Comparison of ENCODE assay signal across 8 cellular contexts in the genomic region with DNA sequence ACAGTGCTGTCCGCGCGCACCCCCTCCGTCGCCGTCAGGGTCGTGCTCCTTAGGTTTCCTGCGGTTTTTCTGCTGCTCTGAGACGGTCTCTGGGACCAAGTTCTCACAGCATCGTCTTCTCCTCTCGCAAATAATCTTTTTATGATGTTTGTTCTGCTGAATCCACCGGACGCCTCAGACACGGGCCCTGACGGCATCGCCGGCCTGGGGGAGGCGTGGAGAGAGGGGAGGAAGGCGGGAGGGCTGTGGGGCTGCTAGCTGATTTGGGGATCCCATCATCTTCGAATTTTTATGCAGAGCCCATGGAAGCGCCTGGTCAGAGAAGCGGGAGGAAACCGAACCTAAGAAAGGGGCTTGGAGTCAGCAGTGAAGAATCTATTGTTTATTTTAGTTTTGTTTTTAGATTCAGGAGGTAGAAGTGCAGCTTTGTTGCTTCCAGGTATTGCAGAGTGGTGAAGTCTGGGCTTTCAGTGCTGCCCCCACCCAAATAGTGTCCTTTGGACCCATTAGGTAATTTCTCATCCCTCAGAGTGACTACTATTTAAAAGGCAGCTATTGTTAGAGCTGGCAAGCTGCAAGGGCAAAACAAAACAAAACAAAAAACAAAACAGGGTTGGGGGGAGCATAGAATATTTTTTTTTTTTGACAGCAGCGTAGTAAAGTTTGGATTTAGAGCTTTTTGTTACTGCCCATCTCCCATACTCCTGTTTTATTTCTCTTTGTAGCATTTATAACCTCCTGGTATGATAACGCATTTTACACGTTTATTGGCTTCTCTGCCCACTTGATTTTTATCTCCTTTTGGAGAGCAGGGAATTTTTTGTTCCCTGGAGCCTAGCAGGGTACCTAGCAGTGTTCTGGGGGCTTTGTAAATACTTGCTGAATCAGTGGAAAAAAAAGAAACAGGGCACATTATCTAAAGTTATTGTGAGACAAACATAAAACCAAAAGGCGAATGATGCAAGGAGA.
DNase-seq lines count a peak whose midpoint lies in the region; ATAC-seq, FAIRE-seq and TF ChIP-seq lines count a peak whose summit lies in the region.

No MANE protein-coding gene starts in this region.

- TF ChIP-seq POLR2A in gastrocnemius medialis (IDR thresholded peaks at IDR 0.05) = no peak

- no peak for FAIRE-seq in HTR-8/SVneo (lab: Jason Lieb, UNC)

- in situ Hi-C loops in gastrocnemius medialis (cut with MboI; ENCODE audit: low sequenced_read_pairs in 4 of 4) = loop anchor here in 2 of 4 donors (10.0 to 25.0 kb wide), 2 partner anchors 201 to 433 kb away; partner anchors contain the start of gene DNAJC1 (in 1 of the 2)

- ATAC-seq in GM21390 (IDR thresholded peaks at IDR 0.05; ENCODE audit: unreplicated experiment) (peak; percentile 24), right cardiac atrium (peak; percentile 55 to 60), gastrocnemius medialis (peak; percentile 27 to 38)
- peak; percentile 21 to 41 for ATAC-seq in activated naive CD4-positive, alpha-beta T cell treated with anti-CD3 and anti-CD28 coated beads, Interleukin-2, amount 50 U/mL, for 72 hours

- H3K4me3 ChIP-seq in right cardiac atrium (ENCODE audit: low read length) = peak overlapping the region; percentile 81
- H3K4me3 ChIP-seq in gastrocnemius medialis = peak overlapping the region; percentile 70 to 95 (median 78)

- DNase-seq in GDM1 (lab: John Stamatoyannopoulos, UW) (peak; percentile 52), HTR-8/SVneo (ENCODE audit: insufficient read length, low spot score) (peak; percentile 26), right cardiac atrium (peak in 1 of 3 donors; percentile 79), gastrocnemius medialis (peak in 1 of 2 donors; percentile 4), DMS114 treated with DMSO at 0.1 percent for 48 hours (lab: John Stamatoyannopoulos, UW; ENCODE audit: unreplicated experiment) (no peak), 8988T (no peak)
- DNase-seq in activated naive CD4-positive, alpha-beta T cell treated with anti-CD3 and anti-CD28 coated beads, Interleukin-2, amount 50 U/mL, for 72 hours (ENCODE audit: low spot score in 2 of 2) = peak in 1 of 2 donors; percentile 35

- H3K9me3 Mint-ChIP-seq in activated naive CD4-positive, alpha-beta T cell treated with anti-CD3 and anti-CD28 coated beads, Interleukin-2, amount 50 U/mL, for 72 hours = no peaks in the 10 kb centered on the region

- no peaks in the 10 kb centered on the region for H3K36me3 ChIP-seq in gastrocnemius medialis

- WGBS in right cardiac atrium = 5% methylated on average over 27 of the region's 27 CpGs

- no peaks in the 10 kb centered on the region for H3K9me3 ChIP-seq in right cardiac atrium (ENCODE audit: control insufficient read depth, low read length)
- no peaks in the 10 kb centered on the region for H3K9me3 ChIP-seq in gastrocnemius medialis

- TF ChIP-seq CTCF in gastrocnemius medialis (IDR thresholded peaks at IDR 0.05 in 4 of 5, conservative IDR thresholded peaks at IDR 0.05 in 1 of 5) = no peak

- H3K27me3 ChIP-seq in right cardiac atrium (ENCODE audit: control insufficient read depth, insufficient read depth) = no peaks in the 10 kb centered on the region
- no peaks in the 10 kb centered on the region for H3K27me3 ChIP-seq in gastrocnemius medialis

- peak overlapping the region; percentile 96 to 97 for H3K27ac Mint-ChIP-seq in activated naive CD4-positive, alpha-beta T cell treated with anti-CD3 and anti-CD28 coated beads, Interleukin-2, amount 50 U/mL, for 72 hours

- intact Hi-C loops in right cardiac atrium (cut with DNase I) = loop anchor here in 2 of 4 donors (10.0 kb wide), 2 partner anchors 83 to 433 kb away; partner anchors contain the start of gene DNAJC1 (in 1 of the 2)
- intact Hi-C loops in gastrocnemius medialis (cut with DNase I; ENCODE audit: low total_unique reads) = loop anchor here (2.0 to 10.0 kb wide), 8 partner anchors 97 to 943 kb away; partner anchors contain the start of genes BMI1 and DNAJC1

- H3K4me1 ChIP-seq in right cardiac atrium (ENCODE audit: control insufficient read depth, insufficient read depth, low read length) = peaks cover 3% of the 10 kb centered on the region
- peaks cover 12 to 19% of the 10 kb centered on the region in 2 donors for H3K4me1 ChIP-seq in gastrocnemius medialis

- H3K36me3 Mint-ChIP-seq in activated naive CD4-positive, alpha-beta T cell treated with anti-CD3 and anti-CD28 coated beads, Interleukin-2, amount 50 U/mL, for 72 hours = peaks cover 0 to 13% of the 10 kb centered on the region in 2 donors

- H3K27ac ChIP-seq in right cardiac atrium (ENCODE audit: low read length) (peak overlapping the region; percentile 96), gastrocnemius medialis (peak overlapping the region; percentile 86 to 95 (median 86))

Comparison
In these comparisons a context has a peak if more than half of its experiments do, and no peak if none do; other contexts are left out.
1. DNase-seq: peak in GDM1 (single experiment) and HTR-8/SVneo (single experiment); none in DMS114 treated with DMSO at 0.1 percent for 48 hours (single experiment) and 8988T (single experiment).
2. Peak in every context shown above with its lines, with median percentiles within 50 percentile points of each other: ATAC-seq.